Comparison of ENCODE assay signal across 12 cellular contexts in genomic region chr7:111029141-111029572, GRCh38.
DNase-seq lines count a peak whose midpoint lies in the region; ATAC-seq and TF ChIP-seq lines count a peak whose summit lies in the region.
"Had no signal": no experiment of that assay in that cellular context is flagged by ENCODE, and none has a peak within 500 bp of the region (broad histone marks: within the 10 kb centered on the region; RNA-seq: fewer than 3 reads in every experiment).

No MANE protein-coding gene starts in this region.

- H3K4me1 Mint-ChIP-seq in natural killer cell treated with Interleukin-12 subunit alpha and Interleukin-12 subunit beta and Interleukin-15 and Interleukin-18, amount 100 ng/mL, for 72 hours (ENCODE audit: low read depth in 2 of 2) = peaks cover 17 to 45% of the 10 kb centered on the region in 2 donors
- H3K4me1 Mint-ChIP-seq in natural killer cell = no peaks in the 10 kb centered on the region

- H3K27me3 ChIP-seq in esophagus muscularis mucosa = no peaks in the 10 kb centered on the region
- H3K27me3 ChIP-seq: upper lobe of left lung had no signal

- peaks cover 7 to 15% (median 11%) of the 10 kb centered on the region in 4 donors for H3K4me1 ChIP-seq in esophagus muscularis mucosa

- H3K36me3 Mint-ChIP-seq in natural killer cell treated with Interleukin-12 subunit alpha and Interleukin-12 subunit beta and Interleukin-15 and Interleukin-18, amount 100 ng/mL, for 72 hours = peaks cover 12% of the 10 kb centered on the region
- no peaks in the 10 kb centered on the region for H3K36me3 Mint-ChIP-seq in natural killer cell
- H3K36me3 Mint-ChIP-seq in activated naive CD4-positive, alpha-beta T cell treated with anti-CD3 and anti-CD28 coated beads, Interleukin-2, amount 50 U/mL, for 72 hours = peaks cover 0 to 12% of the 10 kb centered on the region in 2 donors
- H3K36me3 Mint-ChIP-seq: CD14-positive monocyte had no signal

- H3K4me3 ChIP-seq in esophagus muscularis mucosa (no peak overlapping the region), lower leg skin (ENCODE audit: low read depth, poor library complexity, severe bottlenecking) (no peak overlapping the region)
- H3K4me3 ChIP-seq: upper lobe of left lung had no signal

- no peaks in the 10 kb centered on the region for H3K9me3 Mint-ChIP-seq in natural killer cell treated with Interleukin-12 subunit alpha and Interleukin-12 subunit beta and Interleukin-15 and Interleukin-18, amount 100 ng/mL, for 72 hours
- no peaks in the 10 kb centered on the region for H3K9me3 Mint-ChIP-seq in natural killer cell
- H3K9me3 Mint-ChIP-seq in activated naive CD4-positive, alpha-beta T cell treated with anti-CD3 and anti-CD28 coated beads, Interleukin-2, amount 50 U/mL, for 72 hours = peaks cover 0 to 12% of the 10 kb centered on the region in 2 donors
- H3K9me3 Mint-ChIP-seq: CD14-positive monocyte had no signal

- WGBS in esophagus muscularis mucosa = 100% methylated on average over 1 of the region's 1 CpG
- 93 to 94% methylated on average over 1 of the region's 1 CpG for WGBS in lower leg skin, 2 donors

- TF ChIP-seq CTCF in natural killer cell (IDR thresholded peaks at IDR 0.05) (no peak), esophagus muscularis mucosa (IDR thresholded peaks at IDR 0.05) (no peak), lower leg skin (IDR thresholded peaks at IDR 0.05) (no peak)

- TF ChIP-seq EP300 in esophagus muscularis mucosa (IDR thresholded peaks at IDR 0.05) = no peak

- no peaks in the 10 kb centered on the region for H3K36me3 ChIP-seq in esophagus muscularis mucosa
- H3K36me3 ChIP-seq: upper lobe of left lung had no signal

- intact Hi-C loops in natural killer cell (cut with micrococcal nuclease) = no loop called here
- intact Hi-C loops in esophagus muscularis mucosa (cut with DNase I) = no loop called here
- intact Hi-C loops in lower leg skin (cut with DNase I; ENCODE audit: low total_unique reads) = no loop called here

- DNase-seq in natural killer cell treated with Interleukin-12 subunit alpha and Interleukin-12 subunit beta and Interleukin-15 and Interleukin-18, amount 100 ng/mL, for 72 hours (ENCODE audit: low spot score) = no peak
- no peak for DNase-seq in natural killer cell
- DNase-seq in activated naive CD4-positive, alpha-beta T cell treated with anti-CD3 and anti-CD28 coated beads, Interleukin-2, amount 50 U/mL, for 72 hours (ENCODE audit: low spot score in 2 of 2) = no peak
- DNase-seq in HuH-7 (ENCODE audit: low spot score) = no peak
- no peak for DNase-seq in esophagus muscularis mucosa (ENCODE audit: extremely low spot score)
- no peak for DNase-seq in lower leg skin (ENCODE audit: low spot score in 2 of 2)
- no peak for DNase-seq in medulla oblongata (ENCODE audit: extremely low spot score)
- DNase-seq: amniotic stem cell, NCI-H82 had no signal

- no peaks in the 10 kb centered on the region for H3K27me3 Mint-ChIP-seq in natural killer cell treated with Interleukin-12 subunit alpha and Interleukin-12 subunit beta and Interleukin-15 and Interleukin-18, amount 100 ng/mL, for 72 hours
- H3K27me3 Mint-ChIP-seq in natural killer cell (ENCODE audit: low read depth in 2 of 2) = no peaks in the 10 kb centered on the region

- H3K4me3 Mint-ChIP-seq in natural killer cell treated with Interleukin-12 subunit alpha and Interleukin-12 subunit beta and Interleukin-15 and Interleukin-18, amount 100 ng/mL, for 72 hours = peak overlapping the region; percentile 58
- no peak overlapping the region for H3K4me3 Mint-ChIP-seq in natural killer cell
- H3K4me3 Mint-ChIP-seq: CD14-positive monocyte had no signal

- no peak for ATAC-seq in natural killer cell treated with Interleukin-12 subunit alpha and Interleukin-12 subunit beta and Interleukin-15 and Interleukin-18, amount 100 ng/mL, for 72 hours
- ATAC-seq in natural killer cell (no peak), HG03378 (IDR thresholded peaks at IDR 0.05; ENCODE audit: unreplicated experiment) (peak; percentile 8)
- peak in 1 of 2 donors; percentile 41 for ATAC-seq in activated naive CD4-positive, alpha-beta T cell treated with anti-CD3 and anti-CD28 coated beads, Interleukin-2, amount 50 U/mL, for 72 hours

- H3K9me3 ChIP-seq in esophagus muscularis mucosa = no peaks in the 10 kb centered on the region
- H3K9me3 ChIP-seq: upper lobe of left lung had no signal

- TF ChIP-seq POLR2A in esophagus muscularis mucosa (IDR thresholded peaks at IDR 0.05; ENCODE audit: low read depth) = no peak
- no peak for TF ChIP-seq POLR2A in lower leg skin (IDR thresholded peaks at IDR 0.05)

- H3K27ac ChIP-seq in esophagus muscularis mucosa (replicated peaks in 1 of 4) = no peak overlapping the region
- H3K27ac ChIP-seq: upper lobe of left lung had no signal

- H3K27ac Mint-ChIP-seq in natural killer cell treated with Interleukin-12 subunit alpha and Interleukin-12 subunit beta and Interleukin-15 and Interleukin-18, amount 100 ng/mL, for 72 hours = peak overlapping the region; percentile 53 to 85
- no peak overlapping the region for H3K27ac Mint-ChIP-seq in natural killer cell
- peak overlapping the region; percentile 95 to 97 for H3K27ac Mint-ChIP-seq in activated naive CD4-positive, alpha-beta T cell treated with anti-CD3 and anti-CD28 coated beads, Interleukin-2, amount 50 U/mL, for 72 hours

Comparison
In these comparisons a context has a peak if more than half of its experiments do, and no peak if none do; other contexts are left out.
1. H3K27ac Mint-ChIP-seq: peak in natural killer cell treated with Interleukin-12 subunit alpha and Interleukin-12 subunit beta and Interleukin-15 and Interleukin-18, amount 100 ng/mL, for 72 hours (2 of 2) and activated naive CD4-positive, alpha-beta T cell treated with anti-CD3 and anti-CD28 coated beads, Interleukin-2, amount 50 U/mL, for 72 hours (2 of 2); none in natural killer cell (0 of 2).